In genomic region chr4:92100980-92101379, GRCh38 we compare ENCODE assay signal across 1 cellular context.
TF ChIP-seq lines count a peak whose summit lies in the region.

No MANE protein-coding gene starts in this region.

TF ChIP-seq in GM23338, 12 proteins besides CTCF, POLR2A, EP300 and RAD21 (continued from another document):
- TF ChIP-seq EZH2 (IDR thresholded peaks at IDR 0.05; ENCODE audit: low read depth, unreplicated experiment) (no peak), ZNF462 (CRISPR knock-in tag; IDR thresholded peaks at IDR 0.05) (no peak), STAT1 (IDR thresholded peaks at IDR 0.05; ENCODE audit: unreplicated experiment) (no peak), ETS1 (IDR thresholded peaks at IDR 0.05) (no peak), ZNF331 (CRISPR knock-in tag; IDR thresholded peaks at IDR 0.05; ENCODE audit: low read depth) (no peak)
- TF ChIP-seq, protein P1, sequence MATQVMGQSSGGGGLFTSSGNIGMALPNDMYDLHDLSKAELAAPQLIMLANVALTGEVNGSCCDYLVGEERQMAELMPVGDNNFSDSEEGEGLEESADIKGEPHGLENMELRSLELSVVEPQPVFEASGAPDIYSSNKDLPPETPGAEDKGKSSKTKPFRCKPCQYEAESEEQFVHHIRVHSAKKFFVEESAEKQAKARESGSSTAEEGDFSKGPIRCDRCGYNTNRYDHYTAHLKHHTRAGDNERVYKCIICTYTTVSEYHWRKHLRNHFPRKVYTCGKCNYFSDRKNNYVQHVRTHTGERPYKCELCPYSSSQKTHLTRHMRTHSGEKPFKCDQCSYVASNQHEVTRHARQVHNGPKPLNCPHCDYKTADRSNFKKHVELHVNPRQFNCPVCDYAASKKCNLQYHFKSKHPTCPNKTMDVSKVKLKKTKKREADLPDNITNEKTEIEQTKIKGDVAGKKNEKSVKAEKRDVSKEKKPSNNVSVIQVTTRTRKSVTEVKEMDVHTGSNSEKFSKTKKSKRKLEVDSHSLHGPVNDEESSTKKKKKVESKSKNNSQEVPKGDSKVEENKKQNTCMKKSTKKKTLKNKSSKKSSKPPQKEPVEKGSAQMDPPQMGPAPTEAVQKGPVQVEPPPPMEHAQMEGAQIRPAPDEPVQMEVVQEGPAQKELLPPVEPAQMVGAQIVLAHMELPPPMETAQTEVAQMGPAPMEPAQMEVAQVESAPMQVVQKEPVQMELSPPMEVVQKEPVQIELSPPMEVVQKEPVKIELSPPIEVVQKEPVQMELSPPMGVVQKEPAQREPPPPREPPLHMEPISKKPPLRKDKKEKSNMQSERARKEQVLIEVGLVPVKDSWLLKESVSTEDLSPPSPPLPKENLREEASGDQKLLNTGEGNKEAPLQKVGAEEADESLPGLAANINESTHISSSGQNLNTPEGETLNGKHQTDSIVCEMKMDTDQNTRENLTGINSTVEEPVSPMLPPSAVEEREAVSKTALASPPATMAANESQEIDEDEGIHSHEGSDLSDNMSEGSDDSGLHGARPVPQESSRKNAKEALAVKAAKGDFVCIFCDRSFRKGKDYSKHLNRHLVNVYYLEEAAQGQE (IDR thresholded peaks at IDR 0.05; ENCODE audit: unreplicated experiment), result no peak
